In the genomic region with DNA sequence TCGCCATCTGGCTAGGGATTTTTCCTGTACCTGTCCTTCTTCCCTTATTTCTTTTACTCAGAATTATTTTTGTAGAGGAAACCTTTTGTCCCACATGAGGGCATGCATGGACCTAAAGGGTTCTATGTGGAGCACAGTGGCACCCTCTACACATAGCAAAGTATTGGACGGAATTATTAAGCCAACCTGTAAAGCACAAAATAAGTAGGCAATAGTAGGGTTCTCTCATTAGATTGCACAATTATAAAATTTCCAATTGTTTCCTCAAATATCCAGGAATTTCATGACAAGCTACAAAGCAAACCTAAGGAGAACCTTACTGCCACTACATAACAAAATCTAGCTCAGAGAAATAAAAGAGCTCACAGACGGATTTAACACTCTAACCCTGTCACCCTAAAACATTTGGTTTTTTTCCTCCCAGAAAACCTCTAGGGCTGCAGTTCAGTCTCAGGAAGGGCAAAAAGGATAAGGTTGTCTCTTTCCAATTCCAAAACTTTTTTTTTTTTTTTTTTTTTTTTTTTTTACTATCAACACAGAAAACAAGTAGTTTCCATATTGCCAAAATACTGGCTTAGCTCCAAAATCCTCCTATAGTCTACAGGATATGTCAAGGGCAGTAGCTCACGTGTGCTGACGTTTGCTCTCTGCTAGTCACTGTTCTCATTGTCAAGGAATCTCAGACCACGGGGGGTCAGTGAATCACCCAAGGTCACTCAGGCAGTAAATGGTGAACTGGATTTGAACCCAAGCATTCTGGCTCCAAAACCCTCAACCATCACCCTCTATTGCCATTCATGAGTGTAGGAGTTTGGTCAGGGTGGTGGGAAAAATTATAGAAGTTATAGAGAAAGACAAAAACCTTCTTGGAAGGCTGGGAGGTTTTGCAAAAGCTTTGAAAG, we compare ENCODE assay signal across 11 cellular contexts. TPM values are rescaled to one million over a fixed set of nuclear protein-coding genes. Genes with fewer than 3 reads are reported as not detected.
DNase-seq lines count a peak whose midpoint lies in the region; ATAC-seq and TF ChIP-seq lines count a peak whose summit lies in the region.
"Had no signal": no experiment of that assay in that cellular context is flagged by ENCODE, and none has a peak within 500 bp of the region (broad histone marks: within the 10 kb centered on the region; RNA-seq: fewer than 3 reads in every experiment).

No MANE protein-coding gene starts in this region.

- no TSS peak for BruUV-seq in HCT116 (replicated peaks; lab: Mats Ljungman, UMichigan)

- no peaks in the 10 kb centered on the region for H3K9me3 ChIP-seq in HCT116 (ENCODE audit: control insufficient read depth in 1 of 2, insufficient read depth in 1 of 2, low read depth in 1 of 2, low read length in 2 of 2)
- no peaks in the 10 kb centered on the region for H3K9me3 ChIP-seq in SJSA1 (replicated peaks)
- H3K9me3 ChIP-seq: colonic mucosa had no signal

- intact Hi-C loops in HCT116 (cut with micrococcal nuclease): loop anchor here (2.0 kb wide), 1 partner anchor 168 kb away; no protein-coding TSS in a partner anchor

- H3K27ac ChIP-seq in HCT116 (ENCODE audit: low read depth, low read length) (peak overlapping the region; percentile 77), SJSA1 (peak overlapping the region; percentile 82)
- H3K27ac ChIP-seq: colonic mucosa had no signal

- H2AFZ ChIP-seq in HCT116 (ENCODE audit: low read depth, low read length, poor library complexity, severe bottlenecking): no peak overlapping the region

- peaks cover 15% of the 10 kb centered on the region for H3K79me2 ChIP-seq in HCT116 (ENCODE audit: insufficient read depth, low read length)

- TF ChIP-seq CTCF in HCT116 (IDR thresholded peaks at IDR 0.05 in 2 of 3, conservative IDR thresholded peaks at IDR 0.05 in 1 of 3; ENCODE audit: borderline replicate concordance in 1 of 3, insufficient read depth in 1 of 3, low read depth in 2 of 3, low read length in 2 of 3): no peak

- CTCF ChIA-PET in HCT116 (lab: Charles Lee): interaction anchor here (0.7 to 2.1 kb wide), 5 partner anchors 15 to 326 kb away, joined by 3 to 12 read pairs (median 4); no protein-coding TSS in a partner anchor

- DNase-seq in HCT116 (ENCODE audit: low read depth, low spot score): peak; percentile 94
- peak; percentile 75 to 84 for DNase-seq in SJSA1 (ENCODE audit: low read depth in 1 of 2, low spot score in 2 of 2)
- DNase-seq in fibroblast of the conjunctiva (ENCODE audit: low read depth): peak; percentile 65
- DNase-seq in pulmonary artery endothelial cell (ENCODE audit: low read depth, low spot score): peak; percentile 87
- DNase-seq in activated gamma-delta T cell treated with Interleukin-2 at 50 U/mL for 16 hours: no peak
- DNase-seq in activated CD4-positive, alpha-beta T cell treated with anti-CD3 and anti-CD28 coated beads for 4 hours: no peak
- DNase-seq in DMS79 (lab: John Stamatoyannopoulos, UW): no peak
- DNase-seq: activated CD4-positive, alpha-beta T cell treated with anti-CD3 and anti-CD28 coated beads, Interleukin-2, amount 50 U/mL, for 48 hours; colonic mucosa; NCI-H2081 treated with DMSO at 0.1 percent for 48 hours had no signal

- H3K9ac ChIP-seq in HCT116 (ENCODE audit: low read length): peak overlapping the region; percentile 56

- POLR2A ChIA-PET in HCT116 (lab: Charles Lee): interaction anchor here (0.7 kb wide), 1 partner anchor 191 kb away, joined by 6 read pairs; no protein-coding TSS in a partner anchor

- no peaks in the 10 kb centered on the region for H4K20me1 ChIP-seq in HCT116 (ENCODE audit: insufficient read depth)

- peaks cover 4% of the 10 kb centered on the region; the same call in 1 of the 2 replicates for H3K9me2 ChIP-seq in HCT116 (ENCODE audit: insufficient read depth)

- H3K4me2 ChIP-seq in HCT116 (ENCODE audit: low read length): peak overlapping the region; percentile 57

- H3K36me3 ChIP-seq in HCT116 (ENCODE audit: control insufficient read depth in 1 of 2, insufficient read depth in 2 of 2, low read length in 2 of 2) (no peaks in the 10 kb centered on the region), SJSA1 (no peaks in the 10 kb centered on the region; the same call in 1 of the 2 replicates)
- H3K36me3 ChIP-seq: colonic mucosa had no signal

- TF ChIP-seq RAD21 in HCT116 (IDR thresholded peaks at IDR 0.05; ENCODE audit: low read depth): no peak

- ATAC-seq in HCT116 (peak; percentile 94), HG03196 (IDR thresholded peaks at IDR 0.05; ENCODE audit: unreplicated experiment) (no peak)

- RAD21 ChIA-PET in HCT116 (lab: Charles Lee; ENCODE audit: low non-redundant PET in 1 of 2, low total read pairs in 2 of 2, uncharacterized antibody in 2 of 2, unreplicated experiment in 2 of 2): no interaction called here

- no peaks in the 10 kb centered on the region for H3K27me3 ChIP-seq in HCT116 (ENCODE audit: insufficient read depth, low read length)
- H3K27me3 ChIP-seq in SJSA1 (replicated peaks): no peaks in the 10 kb centered on the region
- H3K27me3 ChIP-seq: colonic mucosa had no signal

- H3K4me3 ChIP-seq in HCT116 (replicated peaks in 1 of 2; ENCODE audit: low read depth in 1 of 2, low read length in 2 of 2): peak overlapping the region in 1 of 2 experiments; percentile 39; a peak in 2 of 4 replicates
- no peak overlapping the region for H3K4me3 ChIP-seq in SJSA1
- H3K4me3 ChIP-seq: colonic mucosa had no signal

- H3K4me1 ChIP-seq in HCT116 (ENCODE audit: control insufficient read depth in 1 of 2, insufficient read depth in 2 of 2, low read length in 2 of 2) (peaks cover 23 to 35% of the 10 kb centered on the region in 2 experiments), SJSA1 (replicated peaks) (peaks cover 19% of the 10 kb centered on the region)
- H3K4me1 ChIP-seq: colonic mucosa had no signal

- TF ChIP-seq POLR2A in HCT116 (IDR thresholded peaks at IDR 0.05; ENCODE audit: borderline replicate concordance, extremely low read depth, insufficient read depth, insufficient read length): no peak

TF ChIP-seq in HCT116, 20 proteins besides CTCF, POLR2A, EP300 and RAD21:
- peak; percentile 68; the same call in 1 of the 2 replicates for TF ChIP-seq CBX3 (IDR thresholded peaks at IDR 0.05; ENCODE audit: low read depth)
- TF ChIP-seq JUND (IDR thresholded peaks at IDR 0.05): peak; percentile 57
- TF ChIP-seq, protein P1, sequence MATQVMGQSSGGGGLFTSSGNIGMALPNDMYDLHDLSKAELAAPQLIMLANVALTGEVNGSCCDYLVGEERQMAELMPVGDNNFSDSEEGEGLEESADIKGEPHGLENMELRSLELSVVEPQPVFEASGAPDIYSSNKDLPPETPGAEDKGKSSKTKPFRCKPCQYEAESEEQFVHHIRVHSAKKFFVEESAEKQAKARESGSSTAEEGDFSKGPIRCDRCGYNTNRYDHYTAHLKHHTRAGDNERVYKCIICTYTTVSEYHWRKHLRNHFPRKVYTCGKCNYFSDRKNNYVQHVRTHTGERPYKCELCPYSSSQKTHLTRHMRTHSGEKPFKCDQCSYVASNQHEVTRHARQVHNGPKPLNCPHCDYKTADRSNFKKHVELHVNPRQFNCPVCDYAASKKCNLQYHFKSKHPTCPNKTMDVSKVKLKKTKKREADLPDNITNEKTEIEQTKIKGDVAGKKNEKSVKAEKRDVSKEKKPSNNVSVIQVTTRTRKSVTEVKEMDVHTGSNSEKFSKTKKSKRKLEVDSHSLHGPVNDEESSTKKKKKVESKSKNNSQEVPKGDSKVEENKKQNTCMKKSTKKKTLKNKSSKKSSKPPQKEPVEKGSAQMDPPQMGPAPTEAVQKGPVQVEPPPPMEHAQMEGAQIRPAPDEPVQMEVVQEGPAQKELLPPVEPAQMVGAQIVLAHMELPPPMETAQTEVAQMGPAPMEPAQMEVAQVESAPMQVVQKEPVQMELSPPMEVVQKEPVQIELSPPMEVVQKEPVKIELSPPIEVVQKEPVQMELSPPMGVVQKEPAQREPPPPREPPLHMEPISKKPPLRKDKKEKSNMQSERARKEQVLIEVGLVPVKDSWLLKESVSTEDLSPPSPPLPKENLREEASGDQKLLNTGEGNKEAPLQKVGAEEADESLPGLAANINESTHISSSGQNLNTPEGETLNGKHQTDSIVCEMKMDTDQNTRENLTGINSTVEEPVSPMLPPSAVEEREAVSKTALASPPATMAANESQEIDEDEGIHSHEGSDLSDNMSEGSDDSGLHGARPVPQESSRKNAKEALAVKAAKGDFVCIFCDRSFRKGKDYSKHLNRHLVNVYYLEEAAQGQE (IDR thresholded peaks at IDR 0.05; ENCODE audit: low read depth): no peak
- peak; percentile 17; the same call in 1 of the 2 replicates for TF ChIP-seq CEBPB (IDR thresholded peaks at IDR 0.05; ENCODE audit: low read depth)
- no peak for TF ChIP-seq ELF1 (IDR thresholded peaks at IDR 0.05; ENCODE audit: borderline replicate concordance, low read depth)
- no peak for TF ChIP-seq SRF (IDR thresholded peaks at IDR 0.05; ENCODE audit: low read depth)
- peak; percentile 59 for TF ChIP-seq SIN3A (IDR thresholded peaks at IDR 0.05; ENCODE audit: low read depth)
- TF ChIP-seq SP1 (IDR thresholded peaks at IDR 0.05; ENCODE audit: low read depth): peak; percentile 66
- TF ChIP-seq FOSL1 (IDR thresholded peaks at IDR 0.05; ENCODE audit: low read depth): peak; percentile 56
- TF ChIP-seq, protein P2, sequence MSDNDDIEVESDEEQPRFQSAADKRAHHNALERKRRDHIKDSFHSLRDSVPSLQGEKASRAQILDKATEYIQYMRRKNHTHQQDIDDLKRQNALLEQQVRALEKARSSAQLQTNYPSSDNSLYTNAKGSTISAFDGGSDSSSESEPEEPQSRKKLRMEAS (IDR thresholded peaks at IDR 0.05): peak; percentile 47; the same call in 1 of the 2 replicates
- TF ChIP-seq POLR2AphosphoS5 (IDR thresholded peaks at IDR 0.05; ENCODE audit: low read depth, low read length): no peak; the same call in 1 of the 2 replicates
- TF ChIP-seq TCF7L2 (IDR thresholded peaks at IDR 0.05; ENCODE audit: borderline replicate concordance, extremely low read depth, insufficient read depth, insufficient read length): no peak

RNA-seq across cellular contexts. Expression of a gene that starts 52.3 kb away (rescaled TPM):
- total RNA-seq in HCT116 (2021; ENCODE audit: unreplicated experiment): 11.5 TPM
- polyA plus RNA-seq in HCT116 (2012): 7.3 and 8.3 TPM in 2 replicates
- 9.7 and 16.4 TPM in 2 replicates for total RNA-seq in SJSA1 (2014; rRNA removed; shearing (Covaris generic))
- total RNA-seq in pulmonary artery endothelial cell: 24.7 and 34.4 TPM in 2 replicates

Comparison
In these comparisons a context has a peak if more than half of its experiments do, and no peak if none do; other contexts are left out.
1. DNase-seq: peak in HCT116 (single experiment), SJSA1 (2 of 2), fibroblast of the conjunctiva (single experiment) and pulmonary artery endothelial cell (single experiment); none in activated gamma-delta T cell treated with Interleukin-2 at 50 U/mL for 16 hours (single experiment), activated CD4-positive, alpha-beta T cell treated with anti-CD3 and anti-CD28 coated beads for 4 hours (0 of 2) and DMS79 (single experiment).